ENCODE assay signal across 16 cellular contexts in genomic region chr1:30730351-30731108, GRCh38. TPM values are rescaled to one million over a fixed set of nuclear protein-coding genes. Genes with fewer than 3 reads are reported as not detected.
DNase-seq lines count a peak whose midpoint lies in the region; ATAC-seq and TF ChIP-seq lines count a peak whose summit lies in the region.
"Had no signal": no experiment of that assay in that cellular context is flagged by ENCODE, and none has a peak within 500 bp of the region (broad histone marks: within the 10 kb centered on the region; RNA-seq: fewer than 3 reads in every experiment).

No MANE protein-coding gene starts in this region.

- peak overlapping the region; percentile 39 for H3K27ac ChIP-seq in caudate nucleus (ENCODE audit: low read depth, low read length)
- H3K27ac ChIP-seq: colonic mucosa, thoracic aorta had no signal

- H3K4me1 Mint-ChIP-seq in neural crest cell = peaks cover 67% of the 10 kb centered on the region

- peak overlapping the region; percentile 64 for H3K4me3 Mint-ChIP-seq in neural crest cell

- DNase-seq in Daoy (ENCODE audit: low read depth) = peak; percentile 43
- DNase-seq in caudate nucleus (lab: John Stamatoyannopoulos, UW) = peak in 21 of 61 donors; percentile 9 to 64 (median 24)
- DNase-seq in neural crest cell (ENCODE audit: low read depth, low spot score) = peak; percentile 31
- DNase-seq in kidney glomerular epithelial cell (lab: John Stamatoyannopoulos, UW) = no peak
- no peak for DNase-seq in activated CD4-positive, alpha-beta T cell treated with anti-CD3 and anti-CD28 coated beads, Interleukin-2, amount 50 U/mL, for 1 hour
- DNase-seq: activated CD8-positive, alpha-beta memory T cell treated with anti-CD3 and anti-CD28 coated beads for 24 hours; colonic mucosa; NCI-H1930; SW 1271 had no signal

- H3K27ac Mint-ChIP-seq in neural crest cell (ENCODE audit: unreplicated experiment) = peak overlapping the region; percentile 83

- H3K27me3 Mint-ChIP-seq in neural crest cell (ENCODE audit: low read depth) = no peaks in the 10 kb centered on the region

- no peaks in the 10 kb centered on the region for H3K9me3 Mint-ChIP-seq in neural crest cell

- ATAC-seq in HG02759 (IDR thresholded peaks at IDR 0.05; ENCODE audit: unreplicated experiment) (peak; percentile 46), GM18520 (IDR thresholded peaks at IDR 0.05; ENCODE audit: unreplicated experiment) (no peak), GM21526 (IDR thresholded peaks at IDR 0.05; ENCODE audit: low FRiP score, unreplicated experiment) (no peak)
- ATAC-seq: HCT116 had no signal

- no peak for TF ChIP-seq CTCF in neural crest cell (conservative IDR thresholded peaks at IDR 0.05)

- no peaks in the 10 kb centered on the region for H3K36me3 Mint-ChIP-seq in neural crest cell (ENCODE audit: low read depth)

RNA-seq across cellular contexts. Expression of gene MATN1, which starts 7.1 kb away (rescaled TPM):
- 0.06 TPM in 1 of 2 replicates, not detected in the other for total RNA-seq in Daoy (2014; rRNA removed; shearing (Covaris generic))
- 0.32 and 0.54 TPM in 2 replicates for total RNA-seq in neural crest cell
- total RNA-seq: colonic mucosa, fibroblast of lung, right cardiac atrium had no signal

RNA-seq across cellular contexts. Expression of gene LAPTM5, which starts 27.0 kb away (rescaled TPM):
- total RNA-seq in Daoy (2014; rRNA removed; shearing (Covaris generic)) = 0.21 and 2.7 TPM in 2 replicates
- 1.0 and 1.5 TPM in 2 replicates for total RNA-seq in neural crest cell

Comparison
In these comparisons a context has a peak if more than half of its experiments do, and no peak if none do; other contexts are left out.
1. DNase-seq: peak in Daoy (single experiment) and neural crest cell (single experiment); none in kidney glomerular epithelial cell (single experiment) and activated CD4-positive, alpha-beta T cell treated with anti-CD3 and anti-CD28 coated beads, Interleukin-2, amount 50 U/mL, for 1 hour (single experiment).